Comparison of ENCODE assay signal across 15 cellular contexts in genomic region chr13:34372581-34372980, GRCh38.
DNase-seq lines count a peak whose midpoint lies in the region; ATAC-seq, FAIRE-seq and TF ChIP-seq lines count a peak whose summit lies in the region.
"Had no signal": no experiment of that assay in that cellular context is flagged by ENCODE, and none has a peak within 500 bp of the region (broad histone marks: within the 10 kb centered on the region; RNA-seq: fewer than 3 reads in every experiment).

No MANE protein-coding gene starts in this region.

- no peaks in the 10 kb centered on the region for H3K4me1 ChIP-seq in foreskin keratinocyte
- no peaks in the 10 kb centered on the region for H3K4me1 ChIP-seq in pancreas

- FAIRE-seq in pancreas (lab: Jason Lieb, UNC) = no peak

- DNase-seq in stimulated activated naive CD8-positive, alpha-beta T cell treated with anti-CD3 and anti-CD28 coated beads, Interleukin-15, Interleukin-2, amounts not matched to agents 100 U/mL and 50 U/mL, for 24 hours = no peak
- DNase-seq in stimulated activated naive CD8-positive, alpha-beta T cell treated with anti-CD3 and anti-CD28 coated beads, Interleukin-15, amount 100 ng/mL, for 72 hours = no peak
- DNase-seq in M059J (ENCODE audit: low read depth) (peak; percentile 81), foreskin keratinocyte (no peak), DMS53 (lab: John Stamatoyannopoulos, UW) (no peak), left ventricle myocardium superior (no peak), pancreas (no peak)
- no peak for DNase-seq in activated T-helper 1 cell treated with anti-CD3 and anti-CD28 coated beads, Interleukin-12 subunit alpha, Interleukin-12 subunit beta, Interleukin-2, Interleukin-4 antibody, amounts not matched to agents 30 ng/mL and 10 ng/mL and 1 ng/mL, durations not matched to agents 14 hours and 24 hours and 36 hours (ENCODE audit: low spot score)
- DNase-seq: C1 segment of cervical spinal cord, MG63, NCI-H1092, NCI-H524 had no signal

- H3K27ac ChIP-seq in foreskin keratinocyte (no peak overlapping the region), pancreas (no peak overlapping the region)
- H3K27ac ChIP-seq: HL-60, SK-N-MC had no signal

- no peak overlapping the region for H3K4me3 ChIP-seq in pancreas
- H3K4me3 ChIP-seq: HAP-1, MG63, SK-N-MC had no signal

- H3K27me3 ChIP-seq in foreskin keratinocyte (no peaks in the 10 kb centered on the region), pancreas (no peaks in the 10 kb centered on the region)
- H3K27me3 ChIP-seq: MG63 had no signal

- WGBS in pancreas, 2 donors = 78 to 87% methylated on average over 4 of the region's 4 CpGs

- H3K27ac Mint-ChIP-seq in stimulated activated naive CD8-positive, alpha-beta T cell treated with anti-CD3 and anti-CD28 coated beads, Interleukin-15, amount 100 ng/mL, for 72 hours = no peak overlapping the region
- H3K27ac Mint-ChIP-seq in activated T-helper 1 cell treated with anti-CD3 and anti-CD28 coated beads, Interleukin-12 subunit alpha, Interleukin-12 subunit beta, Interleukin-2, Interleukin-4 antibody, amounts not matched to agents 30 ng/mL and 10 ng/mL and 1 ng/mL, durations not matched to agents 14 hours and 24 hours and 36 hours = no peak overlapping the region

- no peaks in the 10 kb centered on the region for H3K4me1 Mint-ChIP-seq in stimulated activated naive CD8-positive, alpha-beta T cell treated with anti-CD3 and anti-CD28 coated beads, Interleukin-15, amount 100 ng/mL, for 72 hours
- H3K4me1 Mint-ChIP-seq in activated T-helper 1 cell treated with anti-CD3 and anti-CD28 coated beads, Interleukin-12 subunit alpha, Interleukin-12 subunit beta, Interleukin-2, Interleukin-4 antibody, amounts not matched to agents 30 ng/mL and 10 ng/mL and 1 ng/mL, durations not matched to agents 14 hours and 24 hours and 36 hours (ENCODE audit: low read depth) = no peaks in the 10 kb centered on the region

- TF ChIP-seq CTCF in foreskin keratinocyte (conservative IDR thresholded peaks at IDR 0.05) = no peak
- no peak for TF ChIP-seq CTCF in pancreas (IDR thresholded peaks at IDR 0.05)

- H3K36me3 Mint-ChIP-seq in activated T-helper 1 cell treated with anti-CD3 and anti-CD28 coated beads, Interleukin-12 subunit alpha, Interleukin-12 subunit beta, Interleukin-2, Interleukin-4 antibody, amounts not matched to agents 30 ng/mL and 10 ng/mL and 1 ng/mL, durations not matched to agents 14 hours and 24 hours and 36 hours (ENCODE audit: low read depth) = no peaks in the 10 kb centered on the region

- H3K9me3 Mint-ChIP-seq in stimulated activated naive CD8-positive, alpha-beta T cell treated with anti-CD3 and anti-CD28 coated beads, Interleukin-15, amount 100 ng/mL, for 72 hours = peaks cover 0 to 5% of the 10 kb centered on the region in 2 donors
- H3K9me3 Mint-ChIP-seq in activated T-helper 1 cell treated with anti-CD3 and anti-CD28 coated beads, Interleukin-12 subunit alpha, Interleukin-12 subunit beta, Interleukin-2, Interleukin-4 antibody, amounts not matched to agents 30 ng/mL and 10 ng/mL and 1 ng/mL, durations not matched to agents 14 hours and 24 hours and 36 hours = no peaks in the 10 kb centered on the region

- intact Hi-C loops in activated T-helper 1 cell treated with anti-CD3 and anti-CD28 coated beads, Interleukin-12 subunit alpha, Interleukin-12 subunit beta, Interleukin-2, Interleukin-4 antibody, amounts not matched to agents 30 ng/mL and 10 ng/mL and 1 ng/mL, durations not matched to agents 14 hours and 24 hours and 36 hours (cut with micrococcal nuclease) = no loop called here
- intact Hi-C loops in left ventricle myocardium superior (cut with micrococcal nuclease) (no loop called here), pancreas (cut with DNase I) (no loop called here)

- H3K36me3 ChIP-seq in pancreas = no peaks in the 10 kb centered on the region
- H3K36me3 ChIP-seq: HAP-1, MG63 had no signal

- no peaks in the 10 kb centered on the region for H3K27me3 Mint-ChIP-seq in stimulated activated naive CD8-positive, alpha-beta T cell treated with anti-CD3 and anti-CD28 coated beads, Interleukin-15, amount 100 ng/mL, for 72 hours
- H3K27me3 Mint-ChIP-seq in activated T-helper 1 cell treated with anti-CD3 and anti-CD28 coated beads, Interleukin-12 subunit alpha, Interleukin-12 subunit beta, Interleukin-2, Interleukin-4 antibody, amounts not matched to agents 30 ng/mL and 10 ng/mL and 1 ng/mL, durations not matched to agents 14 hours and 24 hours and 36 hours (ENCODE audit: insufficient read depth) = no peaks in the 10 kb centered on the region

- no peak overlapping the region for H3K4me3 Mint-ChIP-seq in stimulated activated naive CD8-positive, alpha-beta T cell treated with anti-CD3 and anti-CD28 coated beads, Interleukin-15, amount 100 ng/mL, for 72 hours
- no peak overlapping the region for H3K4me3 Mint-ChIP-seq in activated T-helper 1 cell treated with anti-CD3 and anti-CD28 coated beads, Interleukin-12 subunit alpha, Interleukin-12 subunit beta, Interleukin-2, Interleukin-4 antibody, amounts not matched to agents 30 ng/mL and 10 ng/mL and 1 ng/mL, durations not matched to agents 14 hours and 24 hours and 36 hours

- H3K9me3 ChIP-seq in pancreas = no peaks in the 10 kb centered on the region
- H3K9me3 ChIP-seq: HAP-1, MG63 had no signal

- peak; percentile 36 for ATAC-seq in stimulated activated naive CD8-positive, alpha-beta T cell treated with anti-CD3 and anti-CD28 coated beads, Interleukin-15, Interleukin-2, amounts not matched to agents 100 U/mL and 50 U/mL, for 24 hours
- ATAC-seq in stimulated activated naive CD8-positive, alpha-beta T cell treated with anti-CD3 and anti-CD28 coated beads, Interleukin-15, amount 100 ng/mL, for 72 hours = no peak
- ATAC-seq in foreskin keratinocyte (peak; percentile 55), left ventricle myocardium superior (no peak), pancreas (no peak)

Comparison
In these comparisons a context has a peak if more than half of its experiments do, and no peak if none do; other contexts are left out.
1. ATAC-seq: peak in stimulated activated naive CD8-positive, alpha-beta T cell treated with anti-CD3 and anti-CD28 coated beads, Interleukin-15, Interleukin-2, amounts not matched to agents 100 U/mL and 50 U/mL, for 24 hours (single experiment) and foreskin keratinocyte (single experiment); none in stimulated activated naive CD8-positive, alpha-beta T cell treated with anti-CD3 and anti-CD28 coated beads, Interleukin-15, amount 100 ng/mL, for 72 hours (single experiment), left ventricle myocardium superior (single experiment) and pancreas (0 of 4).